ENCODE assay signal across 14 cellular contexts in the genomic region with DNA sequence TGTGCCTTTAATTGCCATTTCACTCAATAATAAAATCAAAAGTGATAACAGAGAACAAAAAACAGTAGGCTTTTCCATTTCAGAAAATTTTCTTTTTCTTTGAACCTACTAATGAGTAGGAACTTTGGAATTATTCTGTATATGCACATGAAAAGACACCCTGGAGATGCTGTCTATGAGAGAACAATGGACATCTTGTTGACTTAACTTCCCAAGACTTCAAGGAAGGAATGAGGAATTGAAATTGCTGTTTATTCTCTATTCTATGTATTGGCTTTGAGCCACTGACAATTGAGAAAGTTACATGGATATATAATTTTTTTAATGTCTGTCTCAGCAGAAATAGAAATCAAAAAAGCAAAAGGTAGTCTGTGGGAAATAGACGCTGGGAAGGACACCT.
A peak's percentile ranks its signal among the peaks of the same experiment; 100 is the strongest.
DNase-seq lines count a peak whose midpoint lies in the region; ATAC-seq and TF ChIP-seq lines count a peak whose summit lies in the region.
"Had no signal": no experiment of that assay in that cellular context is flagged by ENCODE, and none has a peak within 500 bp of the region (broad histone marks: within the 10 kb centered on the region; RNA-seq: fewer than 3 reads in every experiment).

No MANE protein-coding gene starts in this region.

- no peak for ATAC-seq in activated CD8-positive, alpha-beta T cell treated with anti-CD3 and anti-CD28 coated beads for 36 hours
- ATAC-seq in GM21515 (IDR thresholded peaks at IDR 0.05; ENCODE audit: unreplicated experiment) = no peak
- ATAC-seq: HCT116 had no signal

- no peaks in the 10 kb centered on the region for H3K9me3 Mint-ChIP-seq in activated CD8-positive, alpha-beta T cell treated with anti-CD3 and anti-CD28 coated beads for 36 hours
- H3K9me3 Mint-ChIP-seq: H9 had no signal

- DNase-seq in COR-L47 (lab: John Stamatoyannopoulos, UW) (peak; percentile 24), foreskin melanocyte (peak; percentile 63)
- no peak for DNase-seq in activated CD8-positive, alpha-beta T cell treated with anti-CD3 and anti-CD28 coated beads for 36 hours
- DNase-seq in activated CD4-positive, alpha-beta T cell treated with anti-CD3 and anti-CD28 coated beads for 4 hours = no peak
- DNase-seq: C1 segment of cervical spinal cord; CD4-positive, alpha-beta memory T cell; DMS 273 treated with DMSO at 0.1 percent for 48 hours; DMS79 treated with DMSO at 0.1 percent for 48 hours; GF-D8; GM23248; H9 had no signal

- H3K27me3 Mint-ChIP-seq in activated CD8-positive, alpha-beta T cell treated with anti-CD3 and anti-CD28 coated beads for 36 hours = no peaks in the 10 kb centered on the region
- H3K27me3 Mint-ChIP-seq: CD4-positive, alpha-beta memory T cell had no signal

- peak overlapping the region; percentile 59 for H3K27ac ChIP-seq in HUES48 (ENCODE audit: low read depth, low read length)
- H3K27ac ChIP-seq: GM23248 had no signal

- no peak overlapping the region for H3K27ac Mint-ChIP-seq in activated CD8-positive, alpha-beta T cell treated with anti-CD3 and anti-CD28 coated beads for 36 hours
- H3K27ac Mint-ChIP-seq: CD4-positive, alpha-beta memory T cell; H9 had no signal

- POLR2A ChIA-PET in activated CD8-positive, alpha-beta T cell treated with anti-CD3 and anti-CD28 coated beads for 36 hours (lab: Charles Lee) = no interaction called here

- no peaks in the 10 kb centered on the region for H3K9me3 ChIP-seq in HUES48 (ENCODE audit: control insufficient read depth, insufficient read depth, low read length)

- H3K4me1 Mint-ChIP-seq in activated CD8-positive, alpha-beta T cell treated with anti-CD3 and anti-CD28 coated beads for 36 hours (ENCODE audit: low read depth) = no peaks in the 10 kb centered on the region
- H3K4me1 Mint-ChIP-seq: CD4-positive, alpha-beta memory T cell had no signal

- H3K9ac ChIP-seq in HUES48 (ENCODE audit: low read depth, low read length) = no peak overlapping the region
- H3K9ac ChIP-seq: GM23248 had no signal

- no peaks in the 10 kb centered on the region for H3K36me3 Mint-ChIP-seq in activated CD8-positive, alpha-beta T cell treated with anti-CD3 and anti-CD28 coated beads for 36 hours (ENCODE audit: low read depth)
- H3K36me3 Mint-ChIP-seq: CD4-positive, alpha-beta memory T cell had no signal

- CTCF ChIA-PET in activated CD8-positive, alpha-beta T cell treated with anti-CD3 and anti-CD28 coated beads for 36 hours (lab: Charles Lee) = no interaction called here

- no peak overlapping the region for H3K4me3 ChIP-seq in HUES48 (ENCODE audit: low read depth, low read length)
- H3K4me3 ChIP-seq: GM23248 had no signal

- peaks cover 17% of the 10 kb centered on the region for H3K4me1 ChIP-seq in HUES48 (ENCODE audit: control insufficient read depth, insufficient read depth, low read length)

- H3K27me3 ChIP-seq in HUES48 (ENCODE audit: control insufficient read depth, insufficient read depth, low read length) = no peaks in the 10 kb centered on the region

- TF ChIP-seq CTCF in activated CD8-positive, alpha-beta T cell treated with anti-CD3 and anti-CD28 coated beads for 36 hours (IDR thresholded peaks at IDR 0.05) = no peak

- intact Hi-C loops in activated CD8-positive, alpha-beta T cell treated with anti-CD3 and anti-CD28 coated beads for 36 hours (cut with micrococcal nuclease) = no loop called here

- H3K4me3 Mint-ChIP-seq in activated CD8-positive, alpha-beta T cell treated with anti-CD3 and anti-CD28 coated beads for 36 hours = no peak overlapping the region
- H3K4me3 Mint-ChIP-seq: CD4-positive, alpha-beta memory T cell; H9 had no signal

- no peaks in the 10 kb centered on the region for H3K36me3 ChIP-seq in HUES48 (ENCODE audit: control insufficient read depth, insufficient read depth, low read length)

Comparison
In these comparisons a context has a peak if more than half of its experiments do, and no peak if none do; other contexts are left out.
1. DNase-seq: peak in COR-L47 (single experiment) and foreskin melanocyte (single experiment); none in activated CD8-positive, alpha-beta T cell treated with anti-CD3 and anti-CD28 coated beads for 36 hours (single experiment) and activated CD4-positive, alpha-beta T cell treated with anti-CD3 and anti-CD28 coated beads for 4 hours (0 of 2).